11 cellular contexts compared by ENCODE assay signal in the genomic region with DNA sequence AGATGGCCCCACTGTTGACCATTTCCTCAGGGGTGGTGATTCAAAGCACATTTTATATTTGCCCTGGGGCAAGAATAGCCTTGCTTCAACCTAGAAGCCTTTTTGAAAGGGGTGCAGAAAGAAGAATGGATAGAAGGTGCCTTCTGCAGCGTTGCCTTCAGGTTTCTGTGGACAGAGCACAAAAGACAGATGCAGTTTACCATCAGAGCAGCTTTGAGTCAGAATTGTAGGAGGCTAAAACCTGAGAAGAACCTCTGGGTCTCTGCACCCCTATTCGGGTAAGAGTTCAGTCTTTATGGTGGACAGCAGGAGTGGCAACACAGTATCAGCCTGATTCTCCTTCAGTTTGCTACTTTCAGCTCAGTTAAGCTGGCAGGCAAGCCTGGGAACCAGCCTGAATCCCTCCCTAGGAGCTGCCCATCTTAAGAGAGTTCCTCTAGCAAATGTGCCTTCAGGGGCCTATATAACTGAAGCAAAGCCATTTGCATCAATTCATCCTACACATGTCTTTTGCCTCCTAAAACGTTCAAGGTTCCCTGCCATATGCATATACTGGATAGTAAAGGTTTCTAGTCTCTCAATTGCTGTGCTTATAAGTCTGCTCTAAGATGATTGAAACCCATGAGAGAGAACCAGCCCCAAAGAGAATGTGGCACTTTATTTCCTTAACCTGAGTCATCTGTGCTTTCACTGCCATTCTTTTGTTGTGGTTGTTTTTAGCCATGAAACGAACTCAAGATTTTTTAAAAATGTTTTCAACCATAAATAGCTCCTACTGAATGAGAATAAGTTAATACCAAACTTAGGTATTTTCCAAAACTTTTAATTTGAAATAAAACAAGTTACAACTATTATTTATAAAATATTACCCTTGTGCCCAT.
A peak's percentile ranks its signal among the peaks of the same experiment; 100 is the strongest.
DNase-seq lines count a peak whose midpoint lies in the region; ATAC-seq lines count a peak whose summit lies in the region.
"Had no signal": no experiment of that assay in that cellular context is flagged by ENCODE, and none has a peak within 500 bp of the region (broad histone marks: within the 10 kb centered on the region; RNA-seq: fewer than 3 reads in every experiment).

No MANE protein-coding gene starts in this region.

- no peak overlapping the region for H3K9ac ChIP-seq in neuronal stem cell (ENCODE audit: low read depth, low read length, poor library complexity)

- ATAC-seq in activated CD4-positive, CD25-positive, alpha-beta regulatory T cell treated with anti-CD3 and anti-CD28 coated beads, Interleukin-2, amount 50 U/mL, for 24 hours, result peak; percentile 46 to 49
- peak; percentile 69 for ATAC-seq in HG02852 (IDR thresholded peaks at IDR 0.05; ENCODE audit: unreplicated experiment)
- no peak for ATAC-seq in GM19324 (IDR thresholded peaks at IDR 0.05; ENCODE audit: low FRiP score, unreplicated experiment)

- no peak overlapping the region for H3K4me2 ChIP-seq in neuronal stem cell (ENCODE audit: insufficient read depth, low read length, poor library complexity, severe bottlenecking)

- no peaks in the 10 kb centered on the region for H3K79me1 ChIP-seq in neuronal stem cell (ENCODE audit: low read depth, low read length)

- no peak overlapping the region for H3K18ac ChIP-seq in neuronal stem cell (ENCODE audit: low read length)

- no peak overlapping the region for H2AFZ ChIP-seq in neuronal stem cell (ENCODE audit: low read length)

- peak overlapping the region; percentile 21 for H3K27ac ChIP-seq in neuronal stem cell (replicated peaks; ENCODE audit: low read length)

- peaks cover 15 to 22% of the 10 kb centered on the region in 2 donors for H3K4me1 ChIP-seq in neuronal stem cell (ENCODE audit: control insufficient read depth in 2 of 2, insufficient read depth in 1 of 2, low read depth in 1 of 2, low read length in 2 of 2)

- no peak overlapping the region for H4K91ac ChIP-seq in neuronal stem cell (ENCODE audit: low read depth, low read length, poor library complexity)

- H2BK12ac ChIP-seq in neuronal stem cell (ENCODE audit: low read length), result no peak overlapping the region

- H2AK5ac ChIP-seq in neuronal stem cell (ENCODE audit: low read depth, low read length), result no peak overlapping the region

- H3K14ac ChIP-seq in neuronal stem cell (ENCODE audit: low read length), result no peak overlapping the region

- H3K23ac ChIP-seq in neuronal stem cell (ENCODE audit: low read depth, low read length, poor library complexity), result no peak overlapping the region

- no CpG with 5 or more reads among the region's 4 CpGs for WGBS in neuronal stem cell (ENCODE audit: extremely low coverage in 2 of 2, insufficient read length in 2 of 2, insufficient replicate concordance in 1 of 2), 2 donors

- no peak overlapping the region for H3K4ac ChIP-seq in neuronal stem cell (ENCODE audit: low read length)

- H3K9me3 ChIP-seq in neuronal stem cell (replicated peaks in 1 of 2; ENCODE audit: control insufficient read depth in 2 of 2, insufficient read depth in 1 of 2, low read depth in 1 of 2, low read length in 2 of 2), result no peaks in the 10 kb centered on the region

- H3K27me3 ChIP-seq in neuronal stem cell (ENCODE audit: control insufficient read depth in 3 of 3, insufficient read depth in 3 of 3, low read depth in 1 of 3, low read length in 3 of 3), result no peaks in the 10 kb centered on the region

- H4K8ac ChIP-seq in neuronal stem cell (ENCODE audit: low read depth, low read length), result no peak overlapping the region

- no peak overlapping the region for H2BK5ac ChIP-seq in neuronal stem cell (ENCODE audit: low read length)

- H2BK15ac ChIP-seq in neuronal stem cell (ENCODE audit: low read length), result no peak overlapping the region

- H3K4me3 ChIP-seq in neuronal stem cell (ENCODE audit: low read length in 2 of 2), result no peak overlapping the region

- H2BK120ac ChIP-seq in neuronal stem cell (ENCODE audit: low read depth, low read length), result no peak overlapping the region

- no peaks in the 10 kb centered on the region for H3K36me3 ChIP-seq in neuronal stem cell (replicated peaks in 1 of 2; ENCODE audit: control insufficient read depth in 2 of 2, insufficient read depth in 2 of 2, low read length in 2 of 2)

- DNase-seq in activated CD4-positive, CD25-positive, alpha-beta regulatory T cell treated with anti-CD3 and anti-CD28 coated beads, Interleukin-2, amount 50 U/mL, for 72 hours, result no peak
- DNase-seq in RPMI7951 (ENCODE audit: low read depth) (peak; percentile 50), neuronal stem cell (ENCODE audit: low spot score) (no peak), NCI-H2107 (lab: John Stamatoyannopoulos, UW) (no peak), DMS79 (lab: John Stamatoyannopoulos, UW) (no peak)
- DNase-seq: 8988T, amniotic stem cell, NCI-H526 treated with DMSO at 0.1 percent for 48 hours had no signal
